In genomic region chr16:86221085-86221484, GRCh38 we compare ENCODE assay signal across 25 cellular contexts.
DNase-seq lines count a peak whose midpoint lies in the region; ATAC-seq and TF ChIP-seq lines count a peak whose summit lies in the region.
"Had no signal": no experiment of that assay in that cellular context is flagged by ENCODE, and none has a peak within 500 bp of the region (broad histone marks: within the 10 kb centered on the region; RNA-seq: fewer than 3 reads in every experiment).

No MANE protein-coding gene starts in this region.

- H3K4me3 ChIP-seq in AG10803 (ENCODE audit: low read length) (no peak overlapping the region), adipocyte (ENCODE audit: low read length) (no peak overlapping the region), smooth muscle cell (no peak overlapping the region), MG63 (no peak overlapping the region)
- H3K4me3 ChIP-seq: dorsolateral prefrontal cortex, GM23248, psoas muscle, tibial artery had no signal

- H3K79me2 ChIP-seq in smooth muscle cell (ENCODE audit: low read depth): no peaks in the 10 kb centered on the region

- no peak overlapping the region for H2AFZ ChIP-seq in smooth muscle cell (ENCODE audit: low read depth)
- H2AFZ ChIP-seq: GM23248 had no signal

- peak overlapping the region; percentile 98 for H3K27ac ChIP-seq in smooth muscle cell (ENCODE audit: low read depth)
- H3K27ac ChIP-seq: dorsolateral prefrontal cortex, GM23248, psoas muscle, tibial artery had no signal

- peaks cover 44% of the 10 kb centered on the region for H3K4me1 ChIP-seq in adipocyte (ENCODE audit: control insufficient read depth, insufficient read depth, low read length)
- H3K4me1 ChIP-seq in smooth muscle cell (ENCODE audit: low read depth): peaks cover 11% of the 10 kb centered on the region
- H3K4me1 ChIP-seq: psoas muscle, tibial artery had no signal

- H3F3A ChIP-seq in smooth muscle cell (ENCODE audit: low read depth): peaks cover 30% of the 10 kb centered on the region

- H3K4me2 ChIP-seq in smooth muscle cell: peak overlapping the region; percentile 81

- DNase-seq in AG10803 (ENCODE audit: low read depth): peak; percentile 9
- peak; percentile 4 for DNase-seq in adipocyte (ENCODE audit: low read depth)
- peak; percentile 72 for DNase-seq in fibroblast of peridontal ligament (ENCODE audit: extremely low read depth)
- DNase-seq in smooth muscle cell (lab: John Stamatoyannopoulos, UW; ENCODE audit: unreplicated experiment): no peak
- DNase-seq in MG63: no peak
- DNase-seq in A172 (ENCODE audit: low spot score): no peak
- DNase-seq: activated CD4-positive, alpha-beta memory T cell treated with anti-CD3 and anti-CD28 coated beads, Interleukin-2, amount 10 ng/mL, durations not matched to agents 7 days and 5 days; activated CD4-positive, CD25-positive, alpha-beta regulatory T cell; activated effector memory CD4-positive, alpha-beta T cell treated with anti-CD3 and anti-CD28 coated beads, Interleukin-2, amount 50 U/mL, for 16 hours; activated naive CD8-positive, alpha-beta T cell treated with anti-CD3 and anti-CD28 coated beads for 36 hours; Calu3; DND-41; GM23248; KG1; mammary epithelial cell; NCI-H1436; NCI-H446; NCI-H82; psoas muscle; RPMI8226; stimulated activated CD8-positive, alpha-beta memory T cell treated with anti-CD3 and anti-CD28 coated beads, Interleukin-4, amount 100 ng/mL, for 48 hours; T-helper 1 cell; tibial artery had no signal

- H3K27me3 ChIP-seq in adipocyte (replicated peaks; ENCODE audit: control insufficient read depth, insufficient read depth, low read length): peaks cover 5% of the 10 kb centered on the region
- H3K27me3 ChIP-seq in smooth muscle cell (ENCODE audit: low read depth): no peaks in the 10 kb centered on the region
- no peaks in the 10 kb centered on the region for H3K27me3 ChIP-seq in MG63

- H3K9ac ChIP-seq in adipocyte (ENCODE audit: low read length) (no peak overlapping the region), smooth muscle cell (ENCODE audit: low read depth) (peak overlapping the region; percentile 89)
- H3K9ac ChIP-seq: GM23248 had no signal

- no peaks in the 10 kb centered on the region for H4K20me1 ChIP-seq in smooth muscle cell (ENCODE audit: low read depth)

- H3K9me3 ChIP-seq in adipocyte (ENCODE audit: control insufficient read depth, low read length) (no peaks in the 10 kb centered on the region), smooth muscle cell (replicated peaks; ENCODE audit: low read depth) (no peaks in the 10 kb centered on the region), MG63 (0 out of 2 replicates have a peak, but pooled peaks cover 3% of the 10 kb centered on the region)
- H3K9me3 ChIP-seq: psoas muscle, tibial artery had no signal

- no peaks in the 10 kb centered on the region for H3K36me3 ChIP-seq in adipocyte (ENCODE audit: control insufficient read depth, insufficient read depth, low read length, severe bottlenecking)
- no peaks in the 10 kb centered on the region for H3K36me3 ChIP-seq in smooth muscle cell (ENCODE audit: low read depth)
- no peaks in the 10 kb centered on the region for H3K36me3 ChIP-seq in MG63
- H3K36me3 ChIP-seq: tibial artery had no signal

- WGBS in smooth muscle cell (ENCODE audit: low lambda C conversion rate): 29% methylated on average over 8 of the region's 8 CpGs

- TF ChIP-seq CTCF in AG10803 (conservative IDR thresholded peaks at IDR 0.05; ENCODE audit: low read length) (no peak), smooth muscle cell (IDR thresholded peaks at IDR 0.05; ENCODE audit: borderline replicate concordance, insufficient read depth, poor library complexity, severe bottlenecking) (no peak)

- no peak for ATAC-seq in GM21619 (IDR thresholded peaks at IDR 0.05; ENCODE audit: unreplicated experiment)
- ATAC-seq: psoas muscle had no signal

Comparison
In these comparisons a context has a peak if more than half of its experiments do, and no peak if none do; other contexts are left out.
1. DNase-seq: peak in AG10803 (single experiment), adipocyte (single experiment) and fibroblast of peridontal ligament (single experiment); none in smooth muscle cell (single experiment), MG63 (single experiment) and A172 (single experiment).